Comparison of ENCODE assay signal across 1 cellular context in genomic region chr17:61303334-61304096, GRCh38.
TF ChIP-seq lines count a peak whose summit lies in the region.

No MANE protein-coding gene starts in this region.

TF ChIP-seq in HepG2, 621 proteins besides CTCF, POLR2A, EP300 and RAD21 (continued from another document):
- peak; percentile 48; the same call in 1 of the 2 replicates for TF ChIP-seq HNF4G (IDR thresholded peaks at IDR 0.05; ENCODE audit: borderline replicate concordance, low read depth, low read length)
- TF ChIP-seq HNF4G (CRISPR knock-in tag; IDR thresholded peaks at IDR 0.05; ENCODE audit: borderline replicate concordance, low read depth) = peak; percentile 38; the same call in 1 of the 2 replicates
- TF ChIP-seq DBP (CRISPR knock-in tag; IDR thresholded peaks at IDR 0.05; ENCODE audit: not compliant biosample characterization) = no peak
- TF ChIP-seq ERF (CRISPR knock-in tag; IDR thresholded peaks at IDR 0.05) = 0 out of 2 replicates have a peak, but pooled peaks have one; percentile 35
- no peak for TF ChIP-seq HMGXB4 (CRISPR knock-in tag; IDR thresholded peaks at IDR 0.05; ENCODE audit: borderline replicate concordance in 1 of 2, low read depth in 1 of 2)
- TF ChIP-seq KDM6A (CRISPR knock-in tag; IDR thresholded peaks at IDR 0.05; ENCODE audit: low read depth) = no peak
- no peak for TF ChIP-seq ZNF556 (CRISPR knock-in tag; IDR thresholded peaks at IDR 0.05; ENCODE audit: borderline replicate concordance)
- peak; percentile 26; the same call in 1 of the 2 replicates for TF ChIP-seq ARID4A (CRISPR knock-in tag; IDR thresholded peaks at IDR 0.05; ENCODE audit: borderline replicate concordance)
- no peak for TF ChIP-seq CC2D1A (CRISPR knock-in tag; IDR thresholded peaks at IDR 0.05)
- no peak for TF ChIP-seq ZNF138 (CRISPR knock-in tag; IDR thresholded peaks at IDR 0.05; ENCODE audit: low read depth)
- no peak for TF ChIP-seq TBL1XR1 (IDR thresholded peaks at IDR 0.05; ENCODE audit: borderline replicate concordance, low read length, partially characterized antibody)
- no peak for TF ChIP-seq MXI1 (IDR thresholded peaks at IDR 0.05; ENCODE audit: borderline replicate concordance, low read depth, low read length)
- no peak for TF ChIP-seq HBP1 (CRISPR knock-in tag; IDR thresholded peaks at IDR 0.05; ENCODE audit: low read depth)
- TF ChIP-seq ZFP41 (CRISPR knock-in tag; IDR thresholded peaks at IDR 0.05; ENCODE audit: borderline replicate concordance) = no peak
- TF ChIP-seq ZBTB39 (CRISPR knock-in tag; IDR thresholded peaks at IDR 0.05) = 0 out of 2 replicates have a peak, but pooled peaks have one; percentile 1
